ENCODE assay signal across 23 cellular contexts in the genomic region with DNA sequence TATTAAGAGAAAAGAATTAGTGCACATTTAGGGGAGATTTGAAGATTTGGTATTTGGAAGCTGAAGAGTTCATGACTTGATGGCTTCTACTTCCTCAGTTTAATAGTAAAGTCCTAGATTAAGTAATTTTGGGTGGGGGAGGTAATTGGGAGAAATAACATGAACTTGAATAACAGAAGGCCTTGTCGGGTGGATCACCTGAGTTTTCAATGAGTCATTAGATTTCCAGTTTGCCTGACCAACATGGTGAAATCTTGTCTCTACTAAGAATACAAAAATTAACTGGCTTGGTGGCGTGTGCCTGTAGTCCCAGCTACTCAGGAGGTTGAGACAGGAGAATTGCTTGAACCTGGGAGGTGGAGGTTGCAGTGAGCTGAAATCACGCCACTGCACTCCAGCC.
"Had no signal": no experiment of that assay in that cellular context is flagged by ENCODE, and none has a peak within 500 bp of the region (broad histone marks: within the 10 kb centered on the region; RNA-seq: fewer than 3 reads in every experiment).

No MANE protein-coding gene starts in this region.

- H3K36me3 ChIP-seq: left ventricle myocardium inferior, right atrium auricular region, right lobe of liver, tibial nerve, uterus had no signal

- H3K4me2 ChIP-seq: smooth muscle cell had no signal

- H3K9ac ChIP-seq: parathyroid adenoma had no signal

- DNase-seq: hippocampal formation; immature natural killer cell; kidney; left colon; left ventricle myocardium inferior; naive thymus-derived CD8-positive, alpha-beta T cell; nucleus accumbens; psoas muscle; right lobe of liver; stimulated activated CD4-positive, alpha-beta T cell treated with anti-CD3 and anti-CD28 coated beads, Interleukin-1b, Interleukin-23, amount 100 ng/mL, for 48 hours; stimulated activated CD4-positive, alpha-beta T cell treated with anti-CD3 and anti-CD28 coated beads, Interleukin-2, amount 100 ng/mL, for 48 hours; stimulated activated CD4-positive, alpha-beta T cell treated with anti-CD3 and anti-CD28 coated beads, Interleukin-4, amount 100 ng/mL, for 4 hours; stimulated activated CD8-positive, alpha-beta memory T cell treated with anti-CD3 and anti-CD28 coated beads, Interleukin-4, amount 100 ng/mL, for 48 hours; stimulated activated naive CD4-positive, alpha-beta T cell treated with Interleukin-2 at 50 U/mL for 16 hours; stimulated activated naive CD8-positive, alpha-beta T cell treated with anti-CD3 and anti-CD28 coated beads, Interleukin-15, amount 100 ng/mL, for 72 hours; substantia nigra; uterus had no signal

- H3K4me3 ChIP-seq: left ventricle myocardium inferior, lung, psoas muscle, right atrium auricular region, right lobe of liver, smooth muscle cell, tibial nerve, uterus had no signal

- H3K27me3 ChIP-seq: right atrium auricular region, right lobe of liver, tibial nerve, uterus had no signal

- H3K4me1 ChIP-seq: left ventricle myocardium inferior, parathyroid adenoma, psoas muscle, right atrium auricular region, right lobe of liver, tibial nerve had no signal

- H3K79me2 ChIP-seq: parathyroid adenoma had no signal

- ATAC-seq: left colon; naive thymus-derived CD8-positive, alpha-beta T cell; psoas muscle; right lobe of liver; stimulated activated memory B cell treated with anti-CD40 and anti-IgM and Interleukin-4, amounts not matched to agents 10 μg/mL and 1 μg/mL and 100 μg/mL, for 72 hours; stimulated activated naive CD8-positive, alpha-beta T cell treated with anti-CD3 and anti-CD28 coated beads, Interleukin-15, amount 100 ng/mL, for 72 hours had no signal

- H2AFZ ChIP-seq: parathyroid adenoma had no signal

- H3K9me3 ChIP-seq: left ventricle myocardium inferior, psoas muscle, right atrium auricular region, right lobe of liver, tibial nerve, uterus had no signal

- H3K27ac ChIP-seq: left ventricle myocardium inferior, parathyroid adenoma, psoas muscle, right atrium auricular region, right lobe of liver, tibial nerve, uterus had no signal
